In genomic region chr12:80714846-80715245, GRCh38 we compare ENCODE assay signal across 1 cellular context.
TF ChIP-seq lines count a peak whose summit lies in the region.

No MANE protein-coding gene starts in this region.

TF ChIP-seq in H1, 55 proteins besides CTCF, POLR2A, EP300 and RAD21:
- TF ChIP-seq KDM1A (IDR thresholded peaks at IDR 0.05; ENCODE audit: borderline replicate concordance, low read length) (no peak), PHF8 (conservative IDR thresholded peaks at IDR 0.05; ENCODE audit: low read depth, low read length) (no peak), BACH1 (IDR thresholded peaks at IDR 0.05; ENCODE audit: low read length) (no peak)
